In the genomic region with DNA sequence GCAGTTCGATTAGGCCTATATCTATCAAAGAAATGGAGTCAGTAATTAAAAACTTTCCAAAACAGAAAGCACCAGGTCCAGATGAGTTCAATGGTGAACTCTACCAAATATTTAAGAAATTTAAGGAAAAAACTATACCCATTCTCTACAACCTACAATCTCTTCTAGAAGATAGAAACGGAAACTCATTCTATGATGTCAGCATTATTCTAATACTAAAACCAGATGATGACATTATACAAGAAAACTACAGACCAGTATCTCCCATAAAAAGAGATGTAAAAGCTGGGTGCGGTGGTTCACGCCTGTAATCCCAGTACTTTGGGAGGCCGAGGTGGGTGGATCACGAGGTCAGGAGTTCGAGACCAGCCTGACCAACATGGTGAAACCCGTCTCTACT, we compare ENCODE assay signal across 27 cellular contexts.
"Had no signal": no experiment of that assay in that cellular context is flagged by ENCODE, and none has a peak within 500 bp of the region (broad histone marks: within the 10 kb centered on the region; RNA-seq: fewer than 3 reads in every experiment).

No MANE protein-coding gene starts in this region.

- DNase-seq: stimulated activated CD4-positive, alpha-beta T cell treated with anti-CD3 and anti-CD28 coated beads, Interleukin-2, amount 100 ng/mL, for 48 hours; stimulated activated CD4-positive, alpha-beta T cell treated with anti-CD3 and anti-CD28 coated beads, Interleukin-4, amount 100 ng/mL, for 1 hour; stimulated activated CD4-positive, alpha-beta T cell treated with anti-CD3 and anti-CD28 coated beads, Interleukin-4, amount 100 ng/mL, for 24 hours; stimulated activated CD4-positive, alpha-beta T cell treated with anti-CD3 and anti-CD28 coated beads, Interleukin-4, amount 100 ng/mL, for 4 hours; stimulated activated CD8-positive, alpha-beta memory T cell treated with anti-CD3 and anti-CD28 coated beads, Interleukin-4, amount 100 ng/mL, for 48 hours; stimulated activated naive B cell treated with anti-CD40 and anti-IgM and Interleukin-4, amounts not matched to agents 10 μg/mL and 1 μg/mL and 100 μg/mL, for 72 hours; stimulated activated naive CD4-positive, alpha-beta T cell; stimulated activated naive CD4-positive, alpha-beta T cell treated with Interleukin-2 at 50 U/mL for 16 hours; stimulated activated naive CD8-positive, alpha-beta T cell treated with anti-CD3 and anti-CD28 coated beads, Interleukin-15, amount 100 ng/mL, for 72 hours; stimulated activated naive CD8-positive, alpha-beta T cell treated with anti-CD3 and anti-CD28 coated beads, Interleukin-15, Interleukin-2, amounts not matched to agents 100 U/mL and 50 U/mL, for 24 hours; stomach; substantia nigra; testis; thyroid gland; tibial artery; transverse colon; trophoblast cell; upper lobe of left lung; upper lobe of right lung; uterus had no signal

- H3K4me3 ChIP-seq: stomach, suprapubic skin, testis, thoracic aorta, thyroid gland, tibial artery, tibial nerve, transverse colon, upper lobe of left lung, upper lobe of right lung, uterus, vagina had no signal

- H3K27me3 ChIP-seq: stomach, suprapubic skin, testis, thyroid gland, tibial artery, tibial nerve, transverse colon, upper lobe of left lung, upper lobe of right lung, uterus, vagina had no signal

- H3K9me3 ChIP-seq: suprapubic skin, testis, thoracic aorta, thyroid gland, upper lobe of left lung, upper lobe of right lung, uterus, vagina had no signal

- H3K27ac ChIP-seq: stomach, suprapubic skin, testis, thoracic aorta, thyroid gland, tibial artery, tibial nerve, transverse colon, upper lobe of left lung, upper lobe of right lung, uterus, vagina had no signal

- ATAC-seq: stimulated activated effector memory CD8-positive, alpha-beta T cell treated with anti-CD3 and anti-CD28 coated beads, Interleukin-12 subunit alpha, Interleukin-12 subunit beta, amount 100 ng/mL, for 72 hours; stimulated activated memory B cell treated with anti-CD40 and anti-IgM and Interleukin-4, amounts not matched to agents 10 μg/mL and 1 μg/mL and 100 μg/mL, for 72 hours; stimulated activated naive B cell treated with anti-CD40 and anti-IgM and Interleukin-4, amounts not matched to agents 10 μg/mL and 1 μg/mL and 100 μg/mL, for 72 hours; stimulated activated naive CD8-positive, alpha-beta T cell treated with anti-CD3 and anti-CD28 coated beads, Interleukin-15, amount 100 ng/mL, for 72 hours; stimulated activated naive CD8-positive, alpha-beta T cell treated with anti-CD3 and anti-CD28 coated beads, Interleukin-15, Interleukin-2, amounts not matched to agents 100 U/mL and 50 U/mL, for 24 hours; upper lobe of right lung had no signal

- H3K4me1 ChIP-seq: stomach, suprapubic skin, testis, thyroid gland, tibial artery, tibial nerve, transverse colon, upper lobe of left lung, upper lobe of right lung, uterus, vagina had no signal

- H3K36me3 ChIP-seq: stomach, suprapubic skin, thoracic aorta, thyroid gland, tibial artery, tibial nerve, transverse colon, upper lobe of left lung, upper lobe of right lung, vagina had no signal

- FAIRE-seq: urothelium cell line had no signal
